Comparison of ENCODE assay signal across 19 cellular contexts in genomic region chr11:19101803-19102520, GRCh38. TPM values are rescaled to one million over a fixed set of nuclear protein-coding genes. Genes with fewer than 3 reads are reported as not detected.
DNase-seq lines count a peak whose midpoint lies in the region; ATAC-seq, FAIRE-seq and TF ChIP-seq lines count a peak whose summit lies in the region.
"Had no signal": no experiment of that assay in that cellular context is flagged by ENCODE, and none has a peak within 500 bp of the region (broad histone marks: within the 10 kb centered on the region; RNA-seq: fewer than 3 reads in every experiment).

No MANE protein-coding gene starts in this region.

- H3K79me2 ChIP-seq in smooth muscle cell (ENCODE audit: low read depth) = no peaks in the 10 kb centered on the region

- in situ Hi-C loops in KBM-7 (cut with MboI; ENCODE audit: low pct_unique_long_range_greater_than_20kb, low sequenced_read_pairs) = no loop called here

- intact Hi-C loops in pancreas (cut with DNase I) = no loop called here

- peak; percentile 43 for DNase-seq in HPDE6-E6E7 (ENCODE audit: extremely low spot score)
- peak; percentile 51 for DNase-seq in NCI-H2107 treated with DMSO at 0.1 percent for 48 hours (lab: John Stamatoyannopoulos, UW; ENCODE audit: unreplicated experiment)
- DNase-seq in SW480 (ENCODE audit: low spot score) = peak; percentile 58
- DNase-seq in pancreas = no peak
- no peak for DNase-seq in smooth muscle cell (lab: John Stamatoyannopoulos, UW; ENCODE audit: unreplicated experiment)
- no peak for DNase-seq in KBM-7
- DNase-seq in stimulated activated naive CD4-positive, alpha-beta T cell treated with Interleukin-2 at 50 U/mL for 16 hours (lab: John Stamatoyannopoulos, UW) = no peak
- DNase-seq in activated T-cell treated with anti-CD3 and anti-CD28 coated beads, Interleukin-2, amount 50 U/mL, for 1 hour = no peak
- DNase-seq: activated CD4-positive, CD25-positive, alpha-beta regulatory T cell; BE2C; DND-41; GM23248; heart right ventricle; midbrain; NCI-H446 treated with DMSO at 0.1 percent for 48 hours; right lobe of liver; stimulated activated CD4-positive, alpha-beta T cell treated with anti-CD3 and anti-CD28 coated beads, Interleukin-4, amount 100 ng/mL, for 24 hours had no signal

- no peak overlapping the region for H3K9ac ChIP-seq in smooth muscle cell (ENCODE audit: low read depth)
- H3K9ac ChIP-seq: GM23248 had no signal

- H3F3A ChIP-seq in smooth muscle cell (ENCODE audit: low read depth) = no peaks in the 10 kb centered on the region

- H3K4me1 ChIP-seq in pancreas (peaks cover 0 to 14% (median 2%) of the 10 kb centered on the region in 3 donors), smooth muscle cell (ENCODE audit: low read depth) (no peaks in the 10 kb centered on the region)
- H3K4me1 ChIP-seq: BE2C, right lobe of liver had no signal

- H4K20me1 ChIP-seq in smooth muscle cell (ENCODE audit: low read depth) = no peaks in the 10 kb centered on the region

- WGBS in pancreas, 2 donors = 31 to 44% methylated on average over 4 of the region's 4 CpGs
- WGBS in smooth muscle cell (ENCODE audit: low lambda C conversion rate) = 73% methylated on average over 4 of the region's 4 CpGs

- H3K27ac ChIP-seq in pancreas (no peak overlapping the region), smooth muscle cell (ENCODE audit: low read depth) (no peak overlapping the region)
- H3K27ac ChIP-seq: GM23248, heart right ventricle, neutrophil, right lobe of liver had no signal

- H3K9me3 ChIP-seq in pancreas = no peaks in the 10 kb centered on the region
- no peaks in the 10 kb centered on the region for H3K9me3 ChIP-seq in smooth muscle cell (replicated peaks; ENCODE audit: low read depth)
- H3K9me3 ChIP-seq: BE2C, neutrophil, right lobe of liver had no signal

- H3K27me3 ChIP-seq in pancreas (no peaks in the 10 kb centered on the region), smooth muscle cell (ENCODE audit: low read depth) (peaks cover 7% of the 10 kb centered on the region)
- H3K27me3 ChIP-seq: BE2C, right lobe of liver had no signal

- FAIRE-seq in pancreas (lab: Jason Lieb, UNC) = no peak
- FAIRE-seq: keratinocyte had no signal

- TF ChIP-seq CTCF in pancreas (IDR thresholded peaks at IDR 0.05) (no peak), smooth muscle cell (IDR thresholded peaks at IDR 0.05; ENCODE audit: borderline replicate concordance, insufficient read depth, poor library complexity, severe bottlenecking) (no peak)

- no peak overlapping the region for H3K4me2 ChIP-seq in smooth muscle cell

- H2AFZ ChIP-seq in smooth muscle cell (ENCODE audit: low read depth) = no peak overlapping the region
- H2AFZ ChIP-seq: GM23248 had no signal

- peak in 3 of 4 donors; percentile 18 to 43 (median 29) for ATAC-seq in pancreas
- ATAC-seq: heart right ventricle, right lobe of liver had no signal

- H3K36me3 ChIP-seq in pancreas = no peaks in the 10 kb centered on the region
- H3K36me3 ChIP-seq in smooth muscle cell (ENCODE audit: low read depth) = no peaks in the 10 kb centered on the region
- H3K36me3 ChIP-seq: BE2C, heart right ventricle, neutrophil, right lobe of liver had no signal

- H3K4me3 ChIP-seq in pancreas = no peak overlapping the region
- no peak overlapping the region for H3K4me3 ChIP-seq in smooth muscle cell
- H3K4me3 ChIP-seq: GM23248, heart right ventricle, right lobe of liver had no signal

RNA-seq across cellular contexts. Expression of gene ZDHHC13, which starts 15.0 kb away (rescaled TPM):
- 10 to 100 TPM in 1 of 6 donors, 1 to 10 TPM in 5; 4.5 to 11.2 (median 6.9) TPM for total RNA-seq in pancreas
- polyA plus RNA-seq in pancreas = 10 to 100 TPM in 1 of 2 donors, 1 to 10 TPM in 1; 7.1 to 11.5 TPM
- 16.5 and 17.3 TPM in 2 replicates for total RNA-seq in smooth muscle cell
- polyA plus RNA-seq in smooth muscle cell = 8.7 and 12.8 TPM in 2 replicates

RNA-seq across cellular contexts. Expression of gene MRGPRX2, which starts 41.4 kb away (rescaled TPM):
- total RNA-seq in pancreas (under 1 TPM in 1 of 6 donors, not detected in 5; 0.09 TPM), smooth muscle cell (not detected in 2 replicates)
- polyA plus RNA-seq in pancreas (under 1 TPM in 1 of 2 donors, not detected in 1; 0.05 TPM), smooth muscle cell (0.19 TPM in 1 of 2 replicates, not detected in the other)
- total RNA-seq: GM23248, right lobe of liver had no signal
- polyA plus RNA-seq: GM23248, heart right ventricle, keratinocyte had no signal

Comparison
In these comparisons a context has a peak if more than half of its experiments do, and no peak if none do; other contexts are left out.
1. DNase-seq: peak in HPDE6-E6E7 (single experiment), NCI-H2107 treated with DMSO at 0.1 percent for 48 hours (single experiment) and SW480 (single experiment); none in pancreas (0 of 6), smooth muscle cell (single experiment), KBM-7 (single experiment), stimulated activated naive CD4-positive, alpha-beta T cell treated with Interleukin-2 at 50 U/mL for 16 hours (single experiment) and activated T-cell treated with anti-CD3 and anti-CD28 coated beads, Interleukin-2, amount 50 U/mL, for 1 hour (single experiment).